Comparison of ENCODE assay signal across 11 cellular contexts in the genomic region with DNA sequence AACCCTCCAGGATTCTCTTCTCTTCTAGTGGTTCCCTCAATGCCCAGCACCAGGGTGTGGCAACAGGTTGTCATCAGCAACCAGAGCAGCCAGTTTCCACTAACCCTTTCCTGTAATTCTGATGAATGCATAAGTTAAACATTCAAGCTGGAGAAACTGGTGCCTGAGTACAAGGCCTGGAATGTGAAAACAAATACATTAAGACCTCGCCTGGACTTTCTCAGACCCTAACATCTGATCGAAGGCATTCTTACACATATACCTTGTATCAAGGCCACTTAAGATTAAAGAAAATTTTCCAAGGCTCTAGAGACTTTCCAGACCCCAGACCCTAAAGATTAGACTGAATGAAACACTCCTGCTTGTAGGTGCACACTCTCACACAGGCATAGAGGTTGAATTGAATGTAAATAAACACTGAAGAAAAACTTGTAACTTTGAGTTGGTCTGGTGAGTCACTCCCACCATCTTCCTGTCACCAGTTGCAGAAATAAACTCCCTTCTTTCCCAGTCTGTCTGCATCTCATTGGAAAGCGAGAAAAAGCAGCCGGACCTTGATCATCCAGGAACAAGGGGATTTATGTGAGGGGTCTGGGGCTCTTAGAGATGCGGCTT. TPM values are rescaled to one million over a fixed set of nuclear protein-coding genes. Genes with fewer than 3 reads are reported as not detected.
DNase-seq lines count a peak whose midpoint lies in the region; ATAC-seq, FAIRE-seq and TF ChIP-seq lines count a peak whose summit lies in the region.
"Had no signal": no experiment of that assay in that cellular context is flagged by ENCODE, and none has a peak within 500 bp of the region (broad histone marks: within the 10 kb centered on the region; RNA-seq: fewer than 3 reads in every experiment).

No MANE protein-coding gene starts in this region.

- ATAC-seq in pancreas (peak in 3 of 4 donors; percentile 28 to 50 (median 47)), HG03135 (IDR thresholded peaks at IDR 0.05; ENCODE audit: unreplicated experiment) (no peak), HG03045 (IDR thresholded peaks at IDR 0.05; ENCODE audit: unreplicated experiment) (no peak), HG03175 (IDR thresholded peaks at IDR 0.05; ENCODE audit: unreplicated experiment) (no peak)

- no peaks in the 10 kb centered on the region for H4K20me1 ChIP-seq in PC-9 (ENCODE audit: insufficient read depth)

- FAIRE-seq in pancreas (lab: Jason Lieb, UNC), result no peak
- FAIRE-seq: G401.6, islet of Langerhans had no signal

- no TSS peak for BruUV-seq in PC-9 (replicated peaks; lab: Mats Ljungman, UMichigan)

- CTCF ChIA-PET in PC-9 (lab: Charles Lee), result interaction anchor here (1.5 kb wide), 1 partner anchor 14 kb away, joined by 3 read pairs; no protein-coding TSS in a partner anchor

- H3F3A ChIP-seq in PC-9 (ENCODE audit: insufficient read depth, low read depth), result peaks cover 53% of the 10 kb centered on the region

- WGBS in esophagus, 2 donors, result 63 to 66% methylated on average over 5 of the region's 5 CpGs
- WGBS in pancreas, 2 donors, result 82 to 83% methylated on average over 5 of the region's 5 CpGs

- H3K79me2 ChIP-seq in PC-9 (ENCODE audit: low read depth), result peaks cover 68% of the 10 kb centered on the region

- DNase-seq in EL (peak; percentile 93), PC-9 (peak; percentile 63 to 98), pancreas (no peak), globus pallidus (ENCODE audit: low spot score) (no peak)
- DNase-seq: spleen had no signal

- H3K9me3 ChIP-seq in PC-9 (ENCODE audit: insufficient read depth, low read depth), result no peaks in the 10 kb centered on the region
- H3K9me3 ChIP-seq in esophagus (ENCODE audit: control insufficient read depth in 2 of 2, insufficient read depth in 1 of 2, low read depth in 1 of 2, low read length in 1 of 2), result no peaks in the 10 kb centered on the region
- no peaks in the 10 kb centered on the region for H3K9me3 ChIP-seq in pancreas
- H3K9me3 ChIP-seq: spleen had no signal

- H3K9me2 ChIP-seq in PC-9 (ENCODE audit: insufficient read depth), result no peaks in the 10 kb centered on the region

- H3K27me3 ChIP-seq in PC-9 (ENCODE audit: insufficient read depth, low read depth), result no peaks in the 10 kb centered on the region
- H3K27me3 ChIP-seq in esophagus (ENCODE audit: control insufficient read depth in 1 of 2, insufficient read depth in 2 of 2, low read length in 2 of 2), result no peaks in the 10 kb centered on the region
- H3K27me3 ChIP-seq in pancreas, result no peaks in the 10 kb centered on the region

- H3K4me3 ChIP-seq in PC-9 (peak overlapping the region; percentile 57), esophagus (ENCODE audit: low read depth in 1 of 2, low read length in 2 of 2) (peak overlapping the region in 1 of 2 donors; percentile 15), pancreas (no peak overlapping the region)
- H3K4me3 ChIP-seq: spleen had no signal

- intact Hi-C loops in PC-9 (cut with micrococcal nuclease; ENCODE audit: unreplicated experiment) (loop anchor here (1.0 kb wide), 2 partner anchors 8 kb away; no protein-coding TSS in a partner anchor), pancreas (cut with DNase I) (no loop called here)

- no peak overlapping the region for H2AFZ ChIP-seq in PC-9

- peak overlapping the region; percentile 80 for H3K4me2 ChIP-seq in PC-9

- POLR2A ChIA-PET in PC-9 (lab: Charles Lee; ENCODE audit: unreplicated experiment), result no interaction called here

- peak overlapping the region; percentile 96 for H3K27ac ChIP-seq in PC-9
- peak overlapping the region; percentile 82 to 98 for H3K27ac ChIP-seq in esophagus (ENCODE audit: low read depth in 2 of 2, low read length in 1 of 2)
- peak overlapping the region in 2 of 4 donors; percentile 21 to 31 for H3K27ac ChIP-seq in pancreas
- H3K27ac ChIP-seq: spleen had no signal

- TF ChIP-seq CTCF in PC-9 (conservative IDR thresholded peaks at IDR 0.05) (no peak), pancreas (IDR thresholded peaks at IDR 0.05) (no peak)

- peaks cover 90% of the 10 kb centered on the region for H3K4me1 ChIP-seq in PC-9 (replicated peaks; ENCODE audit: insufficient read depth)
- peaks cover 0 to 7% of the 10 kb centered on the region in 2 donors for H3K4me1 ChIP-seq in esophagus (ENCODE audit: control insufficient read depth in 2 of 2, insufficient read depth in 2 of 2, low read length in 1 of 2)
- H3K4me1 ChIP-seq in pancreas, result peaks cover 0 to 12% (median 11%) of the 10 kb centered on the region in 3 donors

- peaks cover 14% of the 10 kb centered on the region; the same call in 1 of the 2 replicates for H3K36me3 ChIP-seq in PC-9 (ENCODE audit: low read depth)
- peaks cover 0 to 3% of the 10 kb centered on the region in 2 donors for H3K36me3 ChIP-seq in esophagus (ENCODE audit: control insufficient read depth in 2 of 2, insufficient read depth in 2 of 2, low read length in 1 of 2)
- peaks cover 0 to 4% (median 0%) of the 10 kb centered on the region in 3 donors for H3K36me3 ChIP-seq in pancreas
- H3K36me3 ChIP-seq: spleen had no signal

RNA-seq across cellular contexts. Expression of a gene that starts 9.0 kb away (rescaled TPM):
- total RNA-seq in PC-9 (2021) (33.8 and 38.6 TPM in 2 replicates), pancreas (10 to 100 TPM; 10.9 to 22.2 (median 15.2) TPM)
- polyA plus RNA-seq in esophagus (10 to 100 TPM; 20.8 to 25.6 TPM), pancreas (10 to 100 TPM in 1 of 2 donors, 1 to 10 TPM in 1; 5.4 to 19.7 TPM)

RNA-seq across cellular contexts. Expression of a gene that starts 42.8 kb away (rescaled TPM):
- total RNA-seq in PC-9 (2021), result 0.20 TPM in 1 of 2 replicates, not detected in the other
- 10 to 100 TPM; 25.1 to 72.5 TPM for polyA plus RNA-seq in esophagus
- under 1 TPM in 1 of 6 donors, not detected in 5; 0.09 TPM for total RNA-seq in pancreas
- not detected for polyA plus RNA-seq in pancreas

Comparison
In these comparisons a context has a peak if more than half of its experiments do, and no peak if none do; other contexts are left out.
1. DNase-seq: peak in EL (single experiment) and PC-9 (2 of 2); none in pancreas (0 of 6) and globus pallidus (single experiment).
2. ATAC-seq: peak in pancreas (3 of 4); none in HG03135 (single experiment), HG03045 (single experiment) and HG03175 (single experiment).